25 cellular contexts compared by ENCODE assay signal in the genomic region with DNA sequence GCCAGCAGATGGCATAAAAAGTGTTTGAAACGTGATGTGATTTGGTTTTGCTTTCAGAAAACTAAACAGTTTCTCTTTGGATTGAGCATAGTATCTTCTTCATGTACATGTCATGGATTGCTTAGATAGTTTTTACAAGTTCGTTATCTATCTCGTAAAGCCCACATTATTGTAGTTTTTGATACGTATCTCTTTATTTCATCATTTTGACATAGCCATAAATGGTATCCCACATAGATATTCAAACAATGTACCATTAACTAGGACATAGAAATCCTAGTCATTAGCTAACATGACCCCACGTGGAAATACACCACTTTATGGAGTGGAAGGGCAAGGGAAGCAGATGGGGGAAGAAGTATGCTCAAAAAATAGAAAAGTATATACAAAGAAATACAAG.
"Had no signal": no experiment of that assay in that cellular context is flagged by ENCODE, and none has a peak within 500 bp of the region (broad histone marks: within the 10 kb centered on the region; RNA-seq: fewer than 3 reads in every experiment).

No MANE protein-coding gene starts in this region.

- H3K4me3 ChIP-seq: left ventricle myocardium inferior, lung, ovary, prostate gland, skin epidermis, stomach, suprapubic skin, thoracic aorta, tibial artery, upper lobe of right lung had no signal

- DNase-seq: islet precursor cell; left ventricle myocardium inferior; mesendoderm; naive B cell; ovary; retina; right cardiac atrium; stimulated activated CD4-positive, alpha-beta T cell treated with anti-CD3 and anti-CD28 coated beads, Interleukin-12 subunit alpha, Interleukin-12 subunit beta, amount 100 ng/mL, for 4 hours; stimulated activated CD4-positive, alpha-beta T cell treated with anti-CD3 and anti-CD28 coated beads, Interleukin-15, amount 100 ng/mL, for 24 hours; stimulated activated CD4-positive, alpha-beta T cell treated with anti-CD3 and anti-CD28 coated beads, Interleukin-2, amount 100 ng/mL, for 24 hours; stimulated activated CD4-positive, alpha-beta T cell treated with anti-CD3 and anti-CD28 coated beads, Interleukin-4, amount 100 ng/mL, for 1 hour; stimulated activated naive B cell treated with anti-CD40 and anti-IgM and Interleukin-4, amounts not matched to agents 10 μg/mL and 1 μg/mL and 100 μg/mL, for 72 hours; stimulated activated naive CD8-positive, alpha-beta T cell treated with anti-CD3 and anti-CD28 coated beads, Interleukin-15, Interleukin-2, amounts not matched to agents 100 U/mL and 50 U/mL, for 24 hours; stomach; tibial artery; upper lobe of right lung had no signal

- H3K27ac Mint-ChIP-seq: mesothelial cell of epicardium; natural killer cell treated with Interleukin-12 subunit alpha and Interleukin-12 subunit beta and Interleukin-15 and Interleukin-18, amount 100 ng/mL, for 72 hours; stimulated activated naive B cell treated with anti-CD40 and anti-IgM and Interleukin-4, amounts not matched to agents 10 μg/mL and 1 μg/mL and 100 μg/mL, for 72 hours had no signal

- H3K36me3 ChIP-seq: left ventricle myocardium inferior, ovary, prostate gland, stomach, suprapubic skin, thoracic aorta, tibial artery, upper lobe of right lung had no signal

- H3K9me3 ChIP-seq: left ventricle myocardium inferior, ovary, prostate gland, stomach, suprapubic skin, thoracic aorta, tibial artery, upper lobe of right lung had no signal

- H3K4me1 ChIP-seq: prostate gland, stomach, suprapubic skin, upper lobe of right lung had no signal

- H3K27me3 Mint-ChIP-seq: naive B cell; natural killer cell treated with Interleukin-12 subunit alpha and Interleukin-12 subunit beta and Interleukin-15 and Interleukin-18, amount 100 ng/mL, for 72 hours; stimulated activated naive B cell treated with anti-CD40 and anti-IgM and Interleukin-4, amounts not matched to agents 10 μg/mL and 1 μg/mL and 100 μg/mL, for 72 hours had no signal

- H3K27me3 ChIP-seq: ovary, stomach, suprapubic skin, tibial artery, upper lobe of right lung had no signal

- H3K9me3 Mint-ChIP-seq: mesothelial cell of epicardium; natural killer cell treated with Interleukin-12 subunit alpha and Interleukin-12 subunit beta and Interleukin-15 and Interleukin-18, amount 100 ng/mL, for 72 hours had no signal

- H3K4me3 Mint-ChIP-seq: mesothelial cell of epicardium; naive B cell; natural killer cell treated with Interleukin-12 subunit alpha and Interleukin-12 subunit beta and Interleukin-15 and Interleukin-18, amount 100 ng/mL, for 72 hours; stimulated activated naive B cell treated with anti-CD40 and anti-IgM and Interleukin-4, amounts not matched to agents 10 μg/mL and 1 μg/mL and 100 μg/mL, for 72 hours had no signal

- H3K36me3 Mint-ChIP-seq: mesothelial cell of epicardium; naive B cell; natural killer cell treated with Interleukin-12 subunit alpha and Interleukin-12 subunit beta and Interleukin-15 and Interleukin-18, amount 100 ng/mL, for 72 hours had no signal

- ATAC-seq: natural killer cell treated with Interleukin-12 subunit alpha and Interleukin-12 subunit beta and Interleukin-15 and Interleukin-18, amount 100 ng/mL, for 72 hours; right cardiac atrium; sciatic nerve; stimulated activated naive B cell treated with anti-CD40 and anti-IgM and Interleukin-4, amounts not matched to agents 10 μg/mL and 1 μg/mL and 100 μg/mL, for 72 hours; stimulated activated naive CD8-positive, alpha-beta T cell treated with anti-CD3 and anti-CD28 coated beads, Interleukin-15, Interleukin-2, amounts not matched to agents 100 U/mL and 50 U/mL, for 24 hours; upper lobe of right lung had no signal

- H3K27ac ChIP-seq: ovary, prostate gland, skin epidermis, stomach, suprapubic skin, thoracic aorta, tibial artery, upper lobe of right lung had no signal

- FAIRE-seq: urothelium cell line had no signal
